Comparison of ENCODE assay signal across 2 cellular contexts in the genomic region with DNA sequence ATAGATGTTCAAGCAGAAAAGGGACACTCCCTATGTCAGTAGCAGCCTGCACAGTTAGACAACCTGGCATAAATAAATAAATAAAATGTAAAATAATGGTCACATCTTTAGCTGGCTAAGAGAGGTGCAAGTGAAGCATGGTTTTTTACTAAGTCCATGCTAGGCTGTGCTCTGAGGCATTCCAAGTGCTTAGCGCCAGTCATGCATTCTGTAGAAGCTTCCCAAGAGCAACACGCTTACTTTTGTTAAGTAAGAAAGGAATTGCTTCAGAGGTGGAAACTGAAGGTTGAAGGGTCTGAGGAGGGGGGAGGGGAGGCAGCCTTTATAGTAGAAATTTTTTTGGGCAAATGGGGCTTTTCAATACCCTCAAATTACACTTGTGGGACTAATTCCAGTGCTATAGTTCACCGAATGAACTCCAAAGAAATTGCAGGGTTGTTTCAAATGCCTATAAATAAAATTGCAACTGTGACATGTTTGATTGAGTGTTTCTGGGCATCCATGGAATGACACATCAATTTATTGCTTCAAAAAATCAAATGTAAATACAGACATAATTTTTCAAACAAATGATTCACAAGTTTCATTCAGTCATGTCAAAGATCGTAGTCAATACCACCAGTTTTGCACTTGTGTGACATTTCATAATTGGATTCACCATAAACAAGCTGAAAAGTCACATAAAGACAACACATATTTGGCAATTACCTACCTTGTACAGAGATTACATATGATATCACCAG.
TF ChIP-seq lines count a peak whose summit lies in the region.

No MANE protein-coding gene starts in this region.

TF ChIP-seq in GM23338, 12 proteins besides CTCF, POLR2A, EP300 and RAD21 (continues in another document):
- TF ChIP-seq EZH2 (IDR thresholded peaks at IDR 0.05; ENCODE audit: low read depth, unreplicated experiment) (no peak), EZH2phosphoT487 (IDR thresholded peaks at IDR 0.05; ENCODE audit: unreplicated experiment) (no peak), JUNB (IDR thresholded peaks at IDR 0.05; ENCODE audit: unreplicated experiment) (no peak), CREB1 (CRISPR knock-in tag; IDR thresholded peaks at IDR 0.05; ENCODE audit: low read depth) (no peak), NANOG (IDR thresholded peaks at IDR 0.05; ENCODE audit: borderline replicate concordance) (no peak), ZNF331 (CRISPR knock-in tag; IDR thresholded peaks at IDR 0.05; ENCODE audit: low read depth) (no peak), ZNF114 (CRISPR knock-in tag; IDR thresholded peaks at IDR 0.05) (no peak), STAT1 (IDR thresholded peaks at IDR 0.05; ENCODE audit: unreplicated experiment) (no peak), POLR2AphosphoS5 (IDR thresholded peaks at IDR 0.05; ENCODE audit: low read depth) (no peak)
- TF ChIP-seq, protein P1, sequence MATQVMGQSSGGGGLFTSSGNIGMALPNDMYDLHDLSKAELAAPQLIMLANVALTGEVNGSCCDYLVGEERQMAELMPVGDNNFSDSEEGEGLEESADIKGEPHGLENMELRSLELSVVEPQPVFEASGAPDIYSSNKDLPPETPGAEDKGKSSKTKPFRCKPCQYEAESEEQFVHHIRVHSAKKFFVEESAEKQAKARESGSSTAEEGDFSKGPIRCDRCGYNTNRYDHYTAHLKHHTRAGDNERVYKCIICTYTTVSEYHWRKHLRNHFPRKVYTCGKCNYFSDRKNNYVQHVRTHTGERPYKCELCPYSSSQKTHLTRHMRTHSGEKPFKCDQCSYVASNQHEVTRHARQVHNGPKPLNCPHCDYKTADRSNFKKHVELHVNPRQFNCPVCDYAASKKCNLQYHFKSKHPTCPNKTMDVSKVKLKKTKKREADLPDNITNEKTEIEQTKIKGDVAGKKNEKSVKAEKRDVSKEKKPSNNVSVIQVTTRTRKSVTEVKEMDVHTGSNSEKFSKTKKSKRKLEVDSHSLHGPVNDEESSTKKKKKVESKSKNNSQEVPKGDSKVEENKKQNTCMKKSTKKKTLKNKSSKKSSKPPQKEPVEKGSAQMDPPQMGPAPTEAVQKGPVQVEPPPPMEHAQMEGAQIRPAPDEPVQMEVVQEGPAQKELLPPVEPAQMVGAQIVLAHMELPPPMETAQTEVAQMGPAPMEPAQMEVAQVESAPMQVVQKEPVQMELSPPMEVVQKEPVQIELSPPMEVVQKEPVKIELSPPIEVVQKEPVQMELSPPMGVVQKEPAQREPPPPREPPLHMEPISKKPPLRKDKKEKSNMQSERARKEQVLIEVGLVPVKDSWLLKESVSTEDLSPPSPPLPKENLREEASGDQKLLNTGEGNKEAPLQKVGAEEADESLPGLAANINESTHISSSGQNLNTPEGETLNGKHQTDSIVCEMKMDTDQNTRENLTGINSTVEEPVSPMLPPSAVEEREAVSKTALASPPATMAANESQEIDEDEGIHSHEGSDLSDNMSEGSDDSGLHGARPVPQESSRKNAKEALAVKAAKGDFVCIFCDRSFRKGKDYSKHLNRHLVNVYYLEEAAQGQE (IDR thresholded peaks at IDR 0.05; ENCODE audit: unreplicated experiment): no peak
- TF ChIP-seq, protein P2, sequence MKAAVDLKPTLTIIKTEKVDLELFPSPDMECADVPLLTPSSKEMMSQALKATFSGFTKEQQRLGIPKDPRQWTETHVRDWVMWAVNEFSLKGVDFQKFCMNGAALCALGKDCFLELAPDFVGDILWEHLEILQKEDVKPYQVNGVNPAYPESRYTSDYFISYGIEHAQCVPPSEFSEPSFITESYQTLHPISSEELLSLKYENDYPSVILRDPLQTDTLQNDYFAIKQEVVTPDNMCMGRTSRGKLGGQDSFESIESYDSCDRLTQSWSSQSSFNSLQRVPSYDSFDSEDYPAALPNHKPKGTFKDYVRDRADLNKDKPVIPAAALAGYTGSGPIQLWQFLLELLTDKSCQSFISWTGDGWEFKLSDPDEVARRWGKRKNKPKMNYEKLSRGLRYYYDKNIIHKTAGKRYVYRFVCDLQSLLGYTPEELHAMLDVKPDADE (IDR thresholded peaks at IDR 0.05): no peak

TF ChIP-seq in H1, 55 proteins besides CTCF, POLR2A, EP300 and RAD21:
- no peak for TF ChIP-seq JUN (IDR thresholded peaks at IDR 0.05; ENCODE audit: low read depth, low read length)
- no peak for TF ChIP-seq RFX5 (IDR thresholded peaks at IDR 0.05; ENCODE audit: borderline replicate concordance, low read depth, low read length)
- TF ChIP-seq TCF12 (IDR thresholded peaks at IDR 0.05; ENCODE audit: low read depth, low read length): no peak
- no peak for TF ChIP-seq SIN3A (conservative IDR thresholded peaks at IDR 0.05 in 1 of 2, IDR thresholded peaks at IDR 0.05 in 1 of 2; ENCODE audit: low read depth in 1 of 2, low read length in 2 of 2)
TF ChIP-seq in H1: peak in this region for 0.
